ENCODE assay signal across 8 cellular contexts in genomic region chr1:150976879-150977694, GRCh38. TPM values are rescaled to one million over a fixed set of nuclear protein-coding genes. Genes with fewer than 3 reads are reported as not detected.
A peak's percentile ranks its signal among the peaks of the same experiment; 100 is the strongest.
DNase-seq lines count a peak whose midpoint lies in the region; ATAC-seq and TF ChIP-seq lines count a peak whose summit lies in the region.

No MANE protein-coding gene starts in this region.

- peak overlapping the region; percentile 35; the same call in 1 of the 2 replicates for H3K4me2 ChIP-seq in OCI-LY1 (ENCODE audit: low read length)

- H3K27ac ChIP-seq in OCI-LY1 (ENCODE audit: low read depth, low read length, poor library complexity, severe bottlenecking): no peak overlapping the region
- peak overlapping the region; percentile 43 for H3K27ac ChIP-seq in naive thymus-derived CD4-positive, alpha-beta T cell (ENCODE audit: low read depth, low read length)

- no peaks in the 10 kb centered on the region; the same call in 1 of the 2 replicates for H3K27me3 ChIP-seq in OCI-LY1 (ENCODE audit: insufficient read depth, low read length)
- no peaks in the 10 kb centered on the region for H3K27me3 ChIP-seq in naive thymus-derived CD4-positive, alpha-beta T cell (ENCODE audit: control insufficient read depth in 2 of 2, insufficient read depth in 2 of 2, low read length in 2 of 2)

- no peaks in the 10 kb centered on the region for H3K27me3 Mint-ChIP-seq in naive thymus-derived CD4-positive, alpha-beta T cell
- no peaks in the 10 kb centered on the region for H3K27me3 Mint-ChIP-seq in stimulated activated memory B cell treated with anti-CD40 and anti-IgM and Interleukin-4, amounts not matched to agents 10 μg/mL and 1 μg/mL and 100 μg/mL, for 72 hours

- POLR2A ChIA-PET in naive thymus-derived CD4-positive, alpha-beta T cell (lab: Charles Lee): interaction anchor here (0.6 to 5.2 kb wide), 10 partner anchors 25 to 490 kb away, joined by 3 to 31 read pairs (median 4); partner anchors contain the start of genes C1orf56, MINDY1, MLLT11 and SETDB1

- peak; percentile 85 for DNase-seq in EL
- DNase-seq in activated CD8-positive, alpha-beta memory T cell treated with anti-CD3 and anti-CD28 coated beads, Interleukin-2, amount 50 U/mL, for 24 hours (ENCODE audit: extremely low read depth): peak; percentile 49
- peak; percentile 77 for DNase-seq in epithelial cell of esophagus (ENCODE audit: low read depth)
- DNase-seq in naive thymus-derived CD4-positive, alpha-beta T cell: peak; percentile 37 to 58 (median 50)
- no peak for DNase-seq in NCI-H2081 (lab: John Stamatoyannopoulos, UW)

- H3K4me1 ChIP-seq in OCI-LY1 (ENCODE audit: insufficient read depth, low read length, severe bottlenecking): peaks cover 41% of the 10 kb centered on the region
- peaks cover 39 to 50% of the 10 kb centered on the region in 2 donors for H3K4me1 ChIP-seq in naive thymus-derived CD4-positive, alpha-beta T cell (ENCODE audit: control insufficient read depth in 2 of 2, insufficient read depth in 2 of 2, low read length in 2 of 2)

- no peaks in the 10 kb centered on the region for H3K9me3 Mint-ChIP-seq in naive thymus-derived CD4-positive, alpha-beta T cell
- H3K9me3 Mint-ChIP-seq in stimulated activated memory B cell treated with anti-CD40 and anti-IgM and Interleukin-4, amounts not matched to agents 10 μg/mL and 1 μg/mL and 100 μg/mL, for 72 hours: no peaks in the 10 kb centered on the region

- H3K4me3 ChIP-seq in OCI-LY1 (ENCODE audit: low read depth, low read length, poor library complexity, severe bottlenecking) (no peak overlapping the region), epithelial cell of esophagus (ENCODE audit: low read length) (no peak overlapping the region)
- no peak overlapping the region for H3K4me3 ChIP-seq in naive thymus-derived CD4-positive, alpha-beta T cell (ENCODE audit: low read length)

- H4K20me1 ChIP-seq in OCI-LY1 (ENCODE audit: insufficient read depth, low read length): no peaks in the 10 kb centered on the region

- peaks cover 25 to 61% (median 53%) of the 10 kb centered on the region in 7 donors for H3K4me1 Mint-ChIP-seq in naive thymus-derived CD4-positive, alpha-beta T cell
- peaks cover 56% of the 10 kb centered on the region for H3K4me1 Mint-ChIP-seq in stimulated activated memory B cell treated with anti-CD40 and anti-IgM and Interleukin-4, amounts not matched to agents 10 μg/mL and 1 μg/mL and 100 μg/mL, for 72 hours

- H3K36me3 ChIP-seq in OCI-LY1 (ENCODE audit: insufficient read depth, low read length): no peaks in the 10 kb centered on the region
- peaks cover 0 to 4% (median 0%) of the 10 kb centered on the region in 3 experiments for H3K36me3 ChIP-seq in naive thymus-derived CD4-positive, alpha-beta T cell (ENCODE audit: control insufficient read depth in 2 of 3, insufficient read depth in 3 of 3, low read length in 3 of 3)

- TF ChIP-seq CTCF in OCI-LY1 (IDR thresholded peaks at IDR 0.05; ENCODE audit: low read length): no peak
- no peak for TF ChIP-seq CTCF in epithelial cell of esophagus (IDR thresholded peaks at IDR 0.05; ENCODE audit: insufficient read depth, low read depth, low read length, missing control alignments)

- peaks cover 16% of the 10 kb centered on the region for H3K79me2 ChIP-seq in OCI-LY1 (ENCODE audit: insufficient read depth, low read length)

- H3K36me3 Mint-ChIP-seq in naive thymus-derived CD4-positive, alpha-beta T cell: peaks cover 0 to 2% (median 0%) of the 10 kb centered on the region in 5 donors
- H3K36me3 Mint-ChIP-seq in stimulated activated memory B cell treated with anti-CD40 and anti-IgM and Interleukin-4, amounts not matched to agents 10 μg/mL and 1 μg/mL and 100 μg/mL, for 72 hours: no peaks in the 10 kb centered on the region

- peak overlapping the region; percentile 57 to 94 (median 87) for H3K27ac Mint-ChIP-seq in naive thymus-derived CD4-positive, alpha-beta T cell
- peak overlapping the region; percentile 79 for H3K27ac Mint-ChIP-seq in stimulated activated memory B cell treated with anti-CD40 and anti-IgM and Interleukin-4, amounts not matched to agents 10 μg/mL and 1 μg/mL and 100 μg/mL, for 72 hours

- peak overlapping the region; percentile 73 to 87 (median 82) for H3K4me3 Mint-ChIP-seq in naive thymus-derived CD4-positive, alpha-beta T cell
- peak overlapping the region; percentile 75 for H3K4me3 Mint-ChIP-seq in stimulated activated memory B cell treated with anti-CD40 and anti-IgM and Interleukin-4, amounts not matched to agents 10 μg/mL and 1 μg/mL and 100 μg/mL, for 72 hours

- intact Hi-C loops in naive thymus-derived CD4-positive, alpha-beta T cell (cut with micrococcal nuclease): loop anchor here (5.0 to 10.0 kb wide), 3 partner anchors 280 to 492 kb away; partner anchors contain the start of genes GOLPH3L (in 1 of the 2) and TARS2 (in 1 of the 2)

- H2AFZ ChIP-seq in OCI-LY1 (ENCODE audit: low read length): no peak overlapping the region

- no peaks in the 10 kb centered on the region; the same call in 1 of the 2 replicates for H3F3A ChIP-seq in OCI-LY1 (ENCODE audit: insufficient read depth, low read length)

- H3K9me2 ChIP-seq in OCI-LY1 (ENCODE audit: low read depth, low read length): no peaks in the 10 kb centered on the region

- peak; percentile 68 for ATAC-seq in naive thymus-derived CD4-positive, alpha-beta T cell
- peak; percentile 66 for ATAC-seq in stimulated activated memory B cell treated with anti-CD40 and anti-IgM and Interleukin-4, amounts not matched to agents 10 μg/mL and 1 μg/mL and 100 μg/mL, for 72 hours
- ATAC-seq in HG02759 (IDR thresholded peaks at IDR 0.05; ENCODE audit: unreplicated experiment): no peak

- H3K9ac ChIP-seq in OCI-LY1 (ENCODE audit: low read length): no peak overlapping the region

- CTCF ChIA-PET in naive thymus-derived CD4-positive, alpha-beta T cell (lab: Charles Lee): interaction anchor here (0.6 to 6.4 kb wide), 5 partner anchors 11 to 89 kb away, joined by 3 to 56 read pairs (median 8); partner anchors contain the start of gene MINDY1

- no peaks in the 10 kb centered on the region for H3K9me3 ChIP-seq in OCI-LY1 (ENCODE audit: low read length)
- no peaks in the 10 kb centered on the region for H3K9me3 ChIP-seq in naive thymus-derived CD4-positive, alpha-beta T cell (ENCODE audit: control insufficient read depth in 2 of 3, low read length in 3 of 3)

RNA-seq across cellular contexts. Expression of gene CERS2, which starts 2.5 kb away (rescaled TPM):
- 100 to 1,000 TPM; 101 to 169 (median 136) TPM for total RNA-seq in naive thymus-derived CD4-positive, alpha-beta T cell
- polyA plus RNA-seq in naive thymus-derived CD4-positive, alpha-beta T cell: 100 to 1,000 TPM; 109 to 179 TPM

RNA-seq across cellular contexts. Expression of gene ANXA9, which starts 5.0 kb away (rescaled TPM):
- total RNA-seq in naive thymus-derived CD4-positive, alpha-beta T cell: not detected
- polyA plus RNA-seq in naive thymus-derived CD4-positive, alpha-beta T cell: under 1 TPM; 0.17 to 0.38 TPM

RNA-seq across cellular contexts. Expression of gene MINDY1, which starts 29.6 kb away (rescaled TPM):
- total RNA-seq in naive thymus-derived CD4-positive, alpha-beta T cell: 10 to 100 TPM; 24.6 to 53.4 (median 29.9) TPM
- polyA plus RNA-seq in naive thymus-derived CD4-positive, alpha-beta T cell: 10 to 100 TPM; 12.8 to 33.1 TPM

RNA-seq across cellular contexts. Expression of gene PRUNE1, which starts 31.2 kb away (rescaled TPM):
- 10 to 100 TPM; 13.3 to 41.8 (median 17.2) TPM for total RNA-seq in naive thymus-derived CD4-positive, alpha-beta T cell
- 10 to 100 TPM; 54.6 to 68.8 TPM for polyA plus RNA-seq in naive thymus-derived CD4-positive, alpha-beta T cell

RNA-seq across cellular contexts. Expression of gene SETDB1, which starts 50.9 kb away (rescaled TPM):
- 10 to 100 TPM; 57.3 to 94.9 (median 61.7) TPM for total RNA-seq in naive thymus-derived CD4-positive, alpha-beta T cell
- polyA plus RNA-seq in naive thymus-derived CD4-positive, alpha-beta T cell: 10 to 100 TPM; 13.4 to 16.7 TPM

Comparison
In these comparisons a context has a peak if more than half of its experiments do, and no peak if none do; other contexts are left out.
1. DNase-seq: peak in EL (single experiment), activated CD8-positive, alpha-beta memory T cell treated with anti-CD3 and anti-CD28 coated beads, Interleukin-2, amount 50 U/mL, for 24 hours (single experiment), epithelial cell of esophagus (single experiment) and naive thymus-derived CD4-positive, alpha-beta T cell (9 of 9); none in NCI-H2081 (0 of 2).